In the genomic region with DNA sequence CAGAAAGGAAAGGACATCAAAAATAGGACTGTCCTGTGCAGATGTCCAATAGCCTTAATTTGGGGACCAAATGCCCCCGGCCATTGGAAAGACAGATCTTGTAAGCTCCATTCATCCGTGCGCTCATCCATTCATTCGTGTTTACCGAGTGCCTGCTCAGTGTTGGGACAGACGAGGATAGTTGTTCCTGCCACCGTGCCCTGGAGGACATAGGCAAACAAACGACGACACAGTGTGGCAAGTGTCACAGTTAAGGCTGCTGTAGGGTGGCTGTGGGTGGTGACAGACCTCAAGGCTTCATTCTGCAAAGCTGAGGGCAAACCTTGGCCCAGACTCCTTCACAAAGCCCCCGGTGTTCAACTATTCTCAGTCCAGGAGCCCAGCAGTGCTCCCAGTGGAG, we compare ENCODE assay signal across 18 cellular contexts.
"Had no signal": no experiment of that assay in that cellular context is flagged by ENCODE, and none has a peak within 500 bp of the region (broad histone marks: within the 10 kb centered on the region; RNA-seq: fewer than 3 reads in every experiment).

No MANE protein-coding gene starts in this region.

- H3K36me3 ChIP-seq: left lung, tibial nerve, uterus had no signal

- ATAC-seq: activated T-helper 17 cell treated with anti-CD3 and anti-CD28 coated beads, Interleukin-2, amount 50 U/mL, for 72 hours; left lung; natural killer cell; stimulated activated naive B cell treated with anti-CD40 and anti-IgM and Interleukin-4, amounts not matched to agents 10 μg/mL and 1 μg/mL and 100 μg/mL, for 72 hours had no signal

- H3K9me3 ChIP-seq: left lung, neutrophil, tibial nerve, uterus had no signal

- H3K27me3 ChIP-seq: left lung, neutrophil, tibial nerve, uterus had no signal

- H3K4me3 ChIP-seq: left lung, tibial nerve, uterus had no signal

- DNase-seq: activated CD4-positive, alpha-beta T cell treated with anti-CD3 and anti-CD28 coated beads, Interleukin-2, amount 50 U/mL, for 48 hours; activated CD4-positive, CD25-positive, alpha-beta regulatory T cell treated with anti-CD3 and anti-CD28 coated beads, Interleukin-2, amount 50 U/mL, for 72 hours; activated naive CD4-positive, alpha-beta T cell treated with anti-CD3 and anti-CD28 coated beads for 36 hours; activated T-cell treated with anti-CD3 and anti-CD28 coated beads for 4 hours; left lung; natural killer cell; posterior cingulate gyrus; retina; stimulated activated CD4-positive, alpha-beta T cell treated with anti-CD3 and anti-CD28 coated beads, Interleukin-12 subunit alpha, Interleukin-12 subunit beta, amount 100 ng/mL, for 4 hours; stimulated activated naive B cell treated with anti-CD40 and anti-IgM and Interleukin-4, amounts not matched to agents 10 μg/mL and 1 μg/mL and 100 μg/mL, for 72 hours; SW 1271; uterus had no signal

- H3K27ac ChIP-seq: left lung, neutrophil, tibial nerve, uterus had no signal

- FAIRE-seq: colon, keratinocyte had no signal

- H3K9me3 Mint-ChIP-seq: activated naive CD4-positive, alpha-beta T cell treated with anti-CD3 and anti-CD28 coated beads for 36 hours; activated T-helper 17 cell treated with anti-CD3 and anti-CD28 coated beads, Interleukin-2, amount 50 U/mL, for 72 hours; memory B cell; natural killer cell; stimulated activated naive B cell treated with anti-CD40 and anti-IgM and Interleukin-4, amounts not matched to agents 10 μg/mL and 1 μg/mL and 100 μg/mL, for 72 hours had no signal

- H3K4me1 ChIP-seq: tibial nerve, uterus had no signal

- H3K36me3 Mint-ChIP-seq: memory B cell, natural killer cell had no signal

- H3K27ac Mint-ChIP-seq: activated naive CD4-positive, alpha-beta T cell treated with anti-CD3 and anti-CD28 coated beads for 36 hours; memory B cell; stimulated activated naive B cell treated with anti-CD40 and anti-IgM and Interleukin-4, amounts not matched to agents 10 μg/mL and 1 μg/mL and 100 μg/mL, for 72 hours had no signal
